In the genomic region with DNA sequence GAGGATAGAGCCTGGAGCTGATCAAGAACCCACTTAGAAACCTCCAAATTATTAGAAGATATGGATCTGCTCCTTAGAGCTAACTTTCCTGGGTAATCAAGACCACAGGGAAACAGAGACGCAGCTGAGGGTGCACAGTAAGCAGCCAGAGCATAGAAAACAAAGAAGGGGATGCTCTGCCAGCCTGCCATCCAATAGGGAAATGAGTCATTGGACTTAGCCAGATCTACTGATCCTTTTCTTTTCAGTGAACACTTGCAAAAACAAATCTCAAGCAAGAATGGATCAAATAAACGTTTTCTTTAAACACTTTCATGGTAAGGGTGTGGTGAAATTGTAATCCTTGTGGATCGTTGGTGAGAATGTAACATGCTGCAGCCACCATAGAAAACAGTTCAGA, we compare ENCODE assay signal across 26 cellular contexts.
DNase-seq lines count a peak whose midpoint lies in the region; ATAC-seq, FAIRE-seq and TF ChIP-seq lines count a peak whose summit lies in the region.
"Had no signal": no experiment of that assay in that cellular context is flagged by ENCODE, and none has a peak within 500 bp of the region (broad histone marks: within the 10 kb centered on the region; RNA-seq: fewer than 3 reads in every experiment).

No MANE protein-coding gene starts in this region.

- no peak overlapping the region for H3K9ac ChIP-seq in astrocyte (ENCODE audit: low read length)

- no peak for TF ChIP-seq POLR2A in thyroid gland (IDR thresholded peaks at IDR 0.05)

- H3K36me3 ChIP-seq in left ventricle myocardium inferior, result no peaks in the 10 kb centered on the region
- no peaks in the 10 kb centered on the region for H3K36me3 ChIP-seq in astrocyte (ENCODE audit: insufficient read depth, low read length)
- no peaks in the 10 kb centered on the region for H3K36me3 ChIP-seq in thyroid gland
- H3K36me3 ChIP-seq: brain microvascular endothelial cell, colonic mucosa, neutrophil, prostate gland, SJCRH30 had no signal

- FAIRE-seq in astrocyte (lab: Jason Lieb, UNC), result no peak
- FAIRE-seq: GM12878, K562, RCC 7860, TTC549 had no signal

- H3K4me1 ChIP-seq in left ventricle myocardium inferior, result peaks cover 34% of the 10 kb centered on the region
- H3K4me1 ChIP-seq in astrocyte (ENCODE audit: insufficient read depth, low read length), result no peaks in the 10 kb centered on the region
- H3K4me1 ChIP-seq in thyroid gland, result no peaks in the 10 kb centered on the region
- H3K4me1 ChIP-seq: colonic mucosa, prostate gland had no signal

- H3K9me3 ChIP-seq in left ventricle myocardium inferior (replicated peaks), result no peaks in the 10 kb centered on the region
- H3K9me3 ChIP-seq in astrocyte (ENCODE audit: insufficient read depth, low read depth, low read length), result no peaks in the 10 kb centered on the region
- no peaks in the 10 kb centered on the region for H3K9me3 ChIP-seq in thyroid gland
- H3K9me3 ChIP-seq: colonic mucosa, neutrophil, prostate gland, SJCRH30 had no signal

- H3K27me3 ChIP-seq in left ventricle myocardium inferior (ENCODE audit: low read depth) (no peaks in the 10 kb centered on the region), astrocyte (ENCODE audit: insufficient read depth, low read length) (no peaks in the 10 kb centered on the region), thyroid gland (no peaks in the 10 kb centered on the region)
- H3K27me3 ChIP-seq: brain microvascular endothelial cell, colonic mucosa, SJCRH30 had no signal

- TF ChIP-seq CTCF in left ventricle myocardium inferior (IDR thresholded peaks at IDR 0.05; ENCODE audit: borderline replicate concordance) (no peak), astrocyte (IDR thresholded peaks at IDR 0.05; ENCODE audit: insufficient read depth, low read depth, low read length) (no peak), thyroid gland (IDR thresholded peaks at IDR 0.05) (no peak)

- DNase-seq in left ventricle myocardium inferior (no peak), cardiac septum (ENCODE audit: low spot score) (no peak), astrocyte (ENCODE audit: low read depth) (no peak), fibroblast of peridontal ligament (ENCODE audit: extremely low read depth) (peak; percentile 57), thyroid gland (no peak)
- DNase-seq in stimulated activated CD4-positive, alpha-beta T cell treated with anti-CD3 and anti-CD28 coated beads, Interleukin-4, amount 100 ng/mL, for 1 hour, result no peak
- DNase-seq: activated CD4-positive, alpha-beta T cell treated with anti-CD3 and anti-CD28 coated beads for 1 hour; activated CD8-positive, alpha-beta T cell treated with anti-CD3 and anti-CD28 coated beads for 36 hours; activated effector memory CD4-positive, alpha-beta T cell treated with Interleukin-2 at 50 U/mL for 16 hours; activated T-cell treated with anti-CD3 and anti-CD28 coated beads for 4 hours; brain microvascular endothelial cell; colonic mucosa; DMS53; HFFc6; NCI-H2171; NCI-H526 treated with DMSO at 0.1 percent for 48 hours; SJCRH30 had no signal

- H3K27ac ChIP-seq in left ventricle myocardium inferior (replicated peaks), result peak overlapping the region; percentile 31
- H3K27ac ChIP-seq in astrocyte (ENCODE audit: low read depth, low read length), result no peak overlapping the region
- H3K27ac ChIP-seq in thyroid gland, result no peak overlapping the region
- H3K27ac ChIP-seq: brain microvascular endothelial cell, colonic mucosa, neutrophil, prostate gland, SJCRH30 had no signal

- H3K36me3 Mint-ChIP-seq in astrocyte (ENCODE audit: low read depth, unreplicated experiment), result no peaks in the 10 kb centered on the region

- H2AFZ ChIP-seq in astrocyte (ENCODE audit: low read depth, low read length), result peak overlapping the region; percentile 33

- intact Hi-C loops in left ventricle myocardium inferior (cut with micrococcal nuclease), result loop anchor here (5.0 kb wide), 1 partner anchor 224 kb away; no protein-coding TSS in a partner anchor
- intact Hi-C loops in cardiac septum (cut with DNase I), result loop anchor here (10.0 kb wide), 2 partner anchors 184 to 1674 kb away; partner anchors contain the start of gene ADAMTS1
- intact Hi-C loops in thyroid gland (cut with DNase I), result loop anchor here (10.0 kb wide), 1 partner anchor 226 kb away; no protein-coding TSS in a partner anchor

- no peaks in the 10 kb centered on the region for H4K20me1 ChIP-seq in astrocyte (ENCODE audit: insufficient read depth, low read length)

- ATAC-seq in GM21825 (IDR thresholded peaks at IDR 0.05; ENCODE audit: unreplicated experiment) (no peak), GM21619 (IDR thresholded peaks at IDR 0.05; ENCODE audit: unreplicated experiment) (no peak)
- ATAC-seq: activated CD8-positive, alpha-beta T cell treated with anti-CD3 and anti-CD28 coated beads for 36 hours; GM12878; K562 had no signal

- H3K4me2 ChIP-seq in astrocyte (ENCODE audit: low read length), result no peak overlapping the region

- no peak overlapping the region for H3K27ac Mint-ChIP-seq in astrocyte (ENCODE audit: unreplicated experiment)
- H3K27ac Mint-ChIP-seq: activated CD8-positive, alpha-beta T cell treated with anti-CD3 and anti-CD28 coated beads for 36 hours; B cell; HFFc6 had no signal

- no peaks in the 10 kb centered on the region for H3K9me3 Mint-ChIP-seq in astrocyte (ENCODE audit: unreplicated experiment)
- H3K9me3 Mint-ChIP-seq: activated CD8-positive, alpha-beta T cell treated with anti-CD3 and anti-CD28 coated beads for 36 hours; HFFc6 had no signal

- H3K4me1 Mint-ChIP-seq in astrocyte (ENCODE audit: low read depth, unreplicated experiment), result peaks cover 2% of the 10 kb centered on the region

- H3K27me3 Mint-ChIP-seq in astrocyte (ENCODE audit: low read depth, unreplicated experiment), result no peaks in the 10 kb centered on the region
- H3K27me3 Mint-ChIP-seq: activated CD8-positive, alpha-beta T cell treated with anti-CD3 and anti-CD28 coated beads for 36 hours; B cell had no signal

- no peak overlapping the region for H3K4me3 Mint-ChIP-seq in astrocyte (ENCODE audit: unreplicated experiment)
- H3K4me3 Mint-ChIP-seq: activated CD8-positive, alpha-beta T cell treated with anti-CD3 and anti-CD28 coated beads for 36 hours; B cell; HFFc6 had no signal

- WGBS in thyroid gland, 2 donors, result 63 to 66% methylated on average over 3 of the region's 3 CpGs

- no peak overlapping the region for H3K4me3 ChIP-seq in left ventricle myocardium inferior
- no peak overlapping the region for H3K4me3 ChIP-seq in astrocyte (ENCODE audit: insufficient read depth, low read depth, low read length)
- no peak overlapping the region for H3K4me3 ChIP-seq in thyroid gland (replicated peaks in 1 of 3)
- H3K4me3 ChIP-seq: colonic mucosa, GM12878, K562, prostate gland, SJCRH30 had no signal

- H3K79me2 ChIP-seq in astrocyte (ENCODE audit: insufficient read depth, low read length), result no peaks in the 10 kb centered on the region
